Comparison of ENCODE assay signal across 1 cellular context in the genomic region with DNA sequence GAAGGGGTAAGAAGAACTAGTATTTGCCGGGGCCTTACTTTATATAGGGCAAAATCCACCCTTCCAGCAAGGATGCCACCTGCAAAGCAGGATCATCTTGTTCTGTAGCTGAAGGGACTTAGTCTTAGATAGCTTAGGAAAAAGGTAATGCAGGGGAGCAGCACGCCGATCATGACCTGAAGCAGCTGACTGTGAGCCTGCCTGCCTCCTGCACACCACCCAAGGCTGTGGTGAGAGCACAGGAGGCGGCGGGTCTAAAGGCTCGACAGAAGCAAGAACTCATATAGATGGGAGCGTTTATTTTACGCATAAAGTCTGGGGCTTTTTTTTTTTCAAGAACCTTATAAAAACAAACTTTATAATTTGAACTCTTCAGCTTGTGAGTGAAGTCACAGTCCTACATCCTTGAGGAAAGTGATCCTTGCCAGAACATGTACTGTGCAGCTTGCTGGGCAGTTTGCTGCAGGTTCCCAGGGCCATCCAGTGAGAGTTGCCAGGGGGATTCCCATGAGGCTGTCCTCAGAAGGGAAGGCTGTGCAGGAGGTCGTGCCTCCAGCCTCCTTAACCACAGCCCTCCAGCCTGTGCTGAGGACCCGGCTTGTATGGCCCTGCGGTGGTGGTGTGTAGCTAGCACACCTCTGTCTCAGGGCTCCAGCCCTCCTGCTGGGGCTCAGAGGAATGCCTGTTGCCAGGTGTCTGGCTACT.
TF ChIP-seq lines count a peak whose summit lies in the region.

No MANE protein-coding gene starts in this region.

TF ChIP-seq in GM23338, 12 proteins besides CTCF, POLR2A, EP300 and RAD21 (continued from another document):
- TF ChIP-seq, protein P1, sequence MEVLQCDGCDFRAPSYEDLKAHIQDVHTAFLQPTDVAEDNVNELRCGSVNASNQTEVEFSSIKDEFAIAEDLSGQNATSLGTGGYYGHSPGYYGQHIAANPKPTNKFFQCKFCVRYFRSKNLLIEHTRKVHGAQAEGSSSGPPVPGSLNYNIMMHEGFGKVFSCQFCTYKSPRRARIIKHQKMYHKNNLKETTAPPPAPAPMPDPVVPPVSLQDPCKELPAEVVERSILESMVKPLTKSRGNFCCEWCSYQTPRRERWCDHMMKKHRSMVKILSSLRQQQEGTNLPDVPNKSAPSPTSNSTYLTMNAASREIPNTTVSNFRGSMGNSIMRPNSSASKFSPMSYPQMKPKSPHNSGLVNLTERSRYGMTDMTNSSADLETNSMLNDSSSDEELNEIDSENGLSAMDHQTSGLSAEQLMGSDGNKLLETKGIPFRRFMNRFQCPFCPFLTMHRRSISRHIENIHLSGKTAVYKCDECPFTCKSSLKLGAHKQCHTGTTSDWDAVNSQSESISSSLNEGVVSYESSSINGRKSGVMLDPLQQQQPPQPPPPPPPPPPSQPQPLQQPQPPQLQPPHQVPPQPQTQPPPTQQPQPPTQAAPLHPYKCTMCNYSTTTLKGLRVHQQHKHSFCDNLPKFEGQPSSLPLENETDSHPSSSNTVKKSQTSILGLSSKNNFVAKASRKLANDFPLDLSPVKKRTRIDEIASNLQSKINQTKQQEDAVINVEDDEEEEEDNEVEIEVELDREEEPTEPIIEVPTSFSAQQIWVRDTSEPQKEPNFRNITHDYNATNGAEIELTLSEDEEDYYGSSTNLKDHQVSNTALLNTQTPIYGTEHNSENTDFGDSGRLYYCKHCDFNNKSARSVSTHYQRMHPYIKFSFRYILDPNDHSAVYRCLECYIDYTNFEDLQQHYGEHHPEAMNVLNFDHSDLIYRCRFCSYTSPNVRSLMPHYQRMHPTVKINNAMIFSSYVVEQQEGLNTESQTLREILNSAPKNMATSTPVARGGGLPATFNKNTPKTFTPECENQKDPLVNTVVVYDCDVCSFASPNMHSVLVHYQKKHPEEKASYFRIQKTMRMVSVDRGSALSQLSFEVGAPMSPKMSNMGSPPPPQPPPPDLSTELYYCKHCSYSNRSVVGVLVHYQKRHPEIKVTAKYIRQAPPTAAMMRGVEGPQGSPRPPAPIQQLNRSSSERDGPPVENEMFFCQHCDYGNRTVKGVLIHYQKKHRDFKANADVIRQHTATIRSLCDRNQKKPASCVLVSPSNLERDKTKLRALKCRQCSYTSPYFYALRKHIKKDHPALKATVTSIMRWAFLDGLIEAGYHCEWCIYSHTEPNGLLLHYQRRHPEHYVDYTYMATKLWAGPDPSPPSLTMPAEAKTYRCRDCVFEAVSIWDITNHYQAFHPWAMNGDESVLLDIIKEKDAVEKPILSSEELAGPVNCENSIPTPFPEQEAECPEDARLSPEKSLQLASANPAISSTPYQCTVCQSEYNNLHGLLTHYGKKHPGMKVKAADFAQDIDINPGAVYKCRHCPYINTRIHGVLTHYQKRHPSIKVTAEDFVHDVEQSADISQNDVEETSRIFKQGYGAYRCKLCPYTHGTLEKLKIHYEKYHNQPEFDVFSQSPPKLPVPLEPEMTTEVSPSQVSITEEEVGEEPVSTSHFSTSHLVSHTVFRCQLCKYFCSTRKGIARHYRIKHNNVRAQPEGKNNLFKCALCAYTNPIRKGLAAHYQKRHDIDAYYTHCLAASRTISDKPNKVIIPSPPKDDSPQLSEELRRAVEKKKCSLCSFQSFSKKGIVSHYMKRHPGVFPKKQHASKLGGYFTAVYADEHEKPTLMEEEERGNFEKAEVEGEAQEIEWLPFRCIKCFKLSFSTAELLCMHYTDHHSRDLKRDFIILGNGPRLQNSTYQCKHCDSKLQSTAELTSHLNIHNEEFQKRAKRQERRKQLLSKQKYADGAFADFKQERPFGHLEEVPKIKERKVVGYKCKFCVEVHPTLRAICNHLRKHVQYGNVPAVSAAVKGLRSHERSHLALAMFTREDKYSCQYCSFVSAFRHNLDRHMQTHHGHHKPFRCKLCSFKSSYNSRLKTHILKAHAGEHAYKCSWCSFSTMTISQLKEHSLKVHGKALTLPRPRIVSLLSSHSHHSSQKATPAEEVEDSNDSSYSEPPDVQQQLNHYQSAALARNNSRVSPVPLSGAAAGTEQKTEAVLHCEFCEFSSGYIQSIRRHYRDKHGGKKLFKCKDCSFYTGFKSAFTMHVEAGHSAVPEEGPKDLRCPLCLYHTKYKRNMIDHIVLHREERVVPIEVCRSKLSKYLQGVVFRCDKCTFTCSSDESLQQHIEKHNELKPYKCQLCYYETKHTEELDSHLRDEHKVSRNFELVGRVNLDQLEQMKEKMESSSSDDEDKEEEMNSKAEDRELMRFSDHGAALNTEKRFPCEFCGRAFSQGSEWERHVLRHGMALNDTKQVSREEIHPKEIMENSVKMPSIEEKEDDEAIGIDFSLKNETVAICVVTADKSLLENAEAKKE (CRISPR knock-in tag; IDR thresholded peaks at IDR 0.05) = no peak
- TF ChIP-seq EZH2 (IDR thresholded peaks at IDR 0.05; ENCODE audit: low read depth, unreplicated experiment) (no peak), ZNF114 (CRISPR knock-in tag; IDR thresholded peaks at IDR 0.05) (no peak)
TF ChIP-seq in GM23338: peak in this region for 0.
